Comparison of ENCODE assay signal across 8 cellular contexts in genomic region chr2:106542730-106543359, GRCh38. TPM values are rescaled to one million over a fixed set of nuclear protein-coding genes. Genes with fewer than 3 reads are reported as not detected.
A peak's percentile ranks its signal among the peaks of the same experiment; 100 is the strongest.
DNase-seq lines count a peak whose midpoint lies in the region; TF ChIP-seq lines count a peak whose summit lies in the region.

No MANE protein-coding gene starts in this region.

- peaks cover 43% of the 10 kb centered on the region for H3K27me3 Mint-ChIP-seq in activated naive CD4-positive, alpha-beta T cell treated with anti-CD3 and anti-CD28 coated beads, Interleukin-2, amount 10 ng/mL, durations not matched to agents 7 days and 5 days
- peaks cover 3% of the 10 kb centered on the region for H3K27me3 Mint-ChIP-seq in glutamatergic neuron (ENCODE audit: unreplicated experiment)
- peaks cover 17% of the 10 kb centered on the region for H3K27me3 Mint-ChIP-seq in progenitor cell of endocrine pancreas

- no peaks in the 10 kb centered on the region for H3K9me3 Mint-ChIP-seq in activated naive CD4-positive, alpha-beta T cell treated with anti-CD3 and anti-CD28 coated beads, Interleukin-2, amount 10 ng/mL, durations not matched to agents 7 days and 5 days
- H3K9me3 Mint-ChIP-seq in glutamatergic neuron (ENCODE audit: unreplicated experiment): no peaks in the 10 kb centered on the region
- no peaks in the 10 kb centered on the region for H3K9me3 Mint-ChIP-seq in progenitor cell of endocrine pancreas (ENCODE audit: low read depth)

- CTCF ChIA-PET in activated naive CD4-positive, alpha-beta T cell treated with anti-CD3 and anti-CD28 coated beads, Interleukin-2, amount 10 ng/mL, durations not matched to agents 7 days and 5 days (lab: Charles Lee): interaction anchor here (0.6 to 2.4 kb wide), 6 partner anchors 10 to 437 kb away, joined by 3 to 10 read pairs (median 4); no protein-coding TSS in a partner anchor

- no peaks in the 10 kb centered on the region for H3K36me3 Mint-ChIP-seq in activated naive CD4-positive, alpha-beta T cell treated with anti-CD3 and anti-CD28 coated beads, Interleukin-2, amount 10 ng/mL, durations not matched to agents 7 days and 5 days
- no peaks in the 10 kb centered on the region for H3K36me3 Mint-ChIP-seq in glutamatergic neuron (ENCODE audit: unreplicated experiment)
- H3K36me3 Mint-ChIP-seq in progenitor cell of endocrine pancreas (ENCODE audit: insufficient read depth): no peaks in the 10 kb centered on the region

- H3K4me1 Mint-ChIP-seq in activated naive CD4-positive, alpha-beta T cell treated with anti-CD3 and anti-CD28 coated beads, Interleukin-2, amount 10 ng/mL, durations not matched to agents 7 days and 5 days: peaks cover 3% of the 10 kb centered on the region
- H3K4me1 Mint-ChIP-seq in glutamatergic neuron (ENCODE audit: low read depth, unreplicated experiment): peaks cover 2% of the 10 kb centered on the region
- H3K4me1 Mint-ChIP-seq in progenitor cell of endocrine pancreas (ENCODE audit: low read depth): peaks cover 6% of the 10 kb centered on the region

- DNase-seq in G401 (ENCODE audit: low spot score): peak; percentile 66
- peak; percentile 52 for DNase-seq in H4 (ENCODE audit: low spot score)
- peak; percentile 75 for DNase-seq in SK-MEL-5 (ENCODE audit: low read depth, low spot score)
- DNase-seq in activated naive CD4-positive, alpha-beta T cell treated with anti-CD3 and anti-CD28 coated beads, Interleukin-2, amount 10 ng/mL, durations not matched to agents 7 days and 5 days: peak; percentile 81
- DNase-seq in glutamatergic neuron: peak; percentile 84
- peak; percentile 76 for DNase-seq in progenitor cell of endocrine pancreas (ENCODE audit: low spot score, unreplicated experiment)
- peak; percentile 69 for DNase-seq in ureter (ENCODE audit: low spot score)

- peak overlapping the region; percentile 36 for H3K4me3 Mint-ChIP-seq in activated naive CD4-positive, alpha-beta T cell treated with anti-CD3 and anti-CD28 coated beads, Interleukin-2, amount 10 ng/mL, durations not matched to agents 7 days and 5 days
- H3K4me3 Mint-ChIP-seq in glutamatergic neuron (ENCODE audit: unreplicated experiment): peak overlapping the region; percentile 67
- peak overlapping the region; percentile 77 for H3K4me3 Mint-ChIP-seq in progenitor cell of endocrine pancreas (ENCODE audit: low read depth)

- in situ Hi-C loops in G401 (cut with HindIII; ENCODE audit: low sequenced_read_pairs) (no loop called here), SK-MEL-5 (cut with HindIII; ENCODE audit: low pct_unique_long_range_greater_than_20kb, low sequenced_read_pairs) (no loop called here)

- peak; percentile 79 for TF ChIP-seq CTCF in LNCAP (IDR thresholded peaks at IDR 0.05)
- TF ChIP-seq CTCF in glutamatergic neuron (IDR thresholded peaks at IDR 0.05; ENCODE audit: partially characterized antibody, unreplicated experiment): peak; percentile 91
- peak; percentile 95 for TF ChIP-seq CTCF in progenitor cell of endocrine pancreas (IDR thresholded peaks at IDR 0.05; ENCODE audit: unreplicated experiment)

- no peak overlapping the region for H3K27ac Mint-ChIP-seq in activated naive CD4-positive, alpha-beta T cell treated with anti-CD3 and anti-CD28 coated beads, Interleukin-2, amount 10 ng/mL, durations not matched to agents 7 days and 5 days
- H3K27ac Mint-ChIP-seq in glutamatergic neuron (ENCODE audit: unreplicated experiment): no peak overlapping the region
- H3K27ac Mint-ChIP-seq in progenitor cell of endocrine pancreas: peak overlapping the region; percentile 81

RNA-seq across cellular contexts. Expression of gene CD8B2, which starts 55.7 kb away (rescaled TPM):
- total RNA-seq in G401 (2014; rRNA removed; shearing (Covaris generic)): not detected in 2 replicates
- not detected in 2 replicates for total RNA-seq in H4 (2014; rRNA removed; shearing (Covaris generic))
- not detected in 2 replicates for total RNA-seq in SK-MEL-5 (2014; rRNA removed; shearing (Covaris generic))
- not detected in 2 replicates for polyA plus RNA-seq in SK-MEL-5 (2015; cell fraction: cytosol; rRNA removed)
- polyA plus RNA-seq in SK-MEL-5 (2015; cell fraction: nucleus; rRNA removed): not detected in 2 replicates
- not detected for total RNA-seq in glutamatergic neuron (ENCODE audit: unreplicated experiment)
- not detected in 2 replicates for total RNA-seq in progenitor cell of endocrine pancreas
- total RNA-seq in ureter: 0.65 TPM

Comparison
In these comparisons a context has a peak if more than half of its experiments do, and no peak if none do; other contexts are left out.
1. Peak in every context shown above with its lines: DNase-seq.